ENCODE assay signal across 8 cellular contexts in genomic region chr13:77751513-77752456, GRCh38. TPM values are rescaled to one million over a fixed set of nuclear protein-coding genes. Genes with fewer than 3 reads are reported as not detected.
DNase-seq lines count a peak whose midpoint lies in the region; ATAC-seq lines count a peak whose summit lies in the region.

No MANE protein-coding gene starts in this region.

- CTCF ChIA-PET in CD8-positive, alpha-beta memory T cell (lab: Charles Lee): interaction anchor here (0.6 to 3.7 kb wide), 5 partner anchors 76 to 259 kb away, joined by 3 to 22 read pairs (median 12); no protein-coding TSS in a partner anchor
- CTCF ChIA-PET in activated CD4-positive, alpha-beta memory T cell treated with anti-CD3 and anti-CD28 coated beads, Interleukin-2, amount 10 ng/mL, durations not matched to agents 7 days and 5 days (lab: Charles Lee): interaction anchor here (0.6 to 1.8 kb wide), 10 partner anchors 23 to 443 kb away, joined by 3 to 6 read pairs (median 4); no protein-coding TSS in a partner anchor

- H3K27ac ChIP-seq in CD8-positive, alpha-beta memory T cell (ENCODE audit: low read depth, low read length): no peak overlapping the region

- H3K9me3 ChIP-seq in CD8-positive, alpha-beta memory T cell (ENCODE audit: low read length): no peaks in the 10 kb centered on the region

- POLR2A ChIA-PET in CD8-positive, alpha-beta memory T cell (lab: Charles Lee): no interaction called here
- POLR2A ChIA-PET in activated CD4-positive, alpha-beta memory T cell treated with anti-CD3 and anti-CD28 coated beads, Interleukin-2, amount 10 ng/mL, durations not matched to agents 7 days and 5 days (lab: Charles Lee): no interaction called here
- POLR2A ChIA-PET in naive thymus-derived CD8-positive, alpha-beta T cell (lab: Charles Lee): interaction anchor here (0.7 kb wide), 1 partner anchor 627 kb away, joined by 7 read pairs; no protein-coding TSS in a partner anchor

- H3K4me3 ChIP-seq in CD8-positive, alpha-beta memory T cell (ENCODE audit: low read length): no peak overlapping the region

- peaks cover 4% of the 10 kb centered on the region for H3K4me1 ChIP-seq in CD8-positive, alpha-beta memory T cell (ENCODE audit: insufficient read depth, low read length)

- H3K27me3 ChIP-seq in CD8-positive, alpha-beta memory T cell (ENCODE audit: insufficient read depth, low read length, poor library complexity, severe bottlenecking): no peaks in the 10 kb centered on the region

- DNase-seq in CD8-positive, alpha-beta memory T cell: peak; percentile 2 to 59 (median 41)
- peak; percentile 47 for DNase-seq in NCI-H2227 (lab: John Stamatoyannopoulos, UW; ENCODE audit: unreplicated experiment)
- DNase-seq in activated CD4-positive, alpha-beta memory T cell treated with anti-CD3 and anti-CD28 coated beads, Interleukin-2, amount 10 ng/mL, durations not matched to agents 7 days and 5 days: peak; percentile 43
- peak in 9 of 10 donors; percentile 4 to 67 (median 40) for DNase-seq in naive thymus-derived CD8-positive, alpha-beta T cell
- no peak for DNase-seq in HK-2 (ENCODE audit: unreplicated experiment)

- ATAC-seq in GM18868 (IDR thresholded peaks at IDR 0.05; ENCODE audit: unreplicated experiment) (peak; percentile 91), HG03095 (IDR thresholded peaks at IDR 0.05; ENCODE audit: unreplicated experiment) (peak; percentile 85), esophagus mucosa (peak; percentile 48)
- peak; percentile 72 to 80 for ATAC-seq in naive thymus-derived CD8-positive, alpha-beta T cell

- peaks cover 0 to 46% (median 19%) of the 10 kb centered on the region in 3 donors for H3K36me3 Mint-ChIP-seq in CD8-positive, alpha-beta memory T cell
- H3K36me3 Mint-ChIP-seq in activated CD4-positive, alpha-beta memory T cell treated with anti-CD3 and anti-CD28 coated beads, Interleukin-2, amount 10 ng/mL, durations not matched to agents 7 days and 5 days (ENCODE audit: low read depth): peaks cover 12% of the 10 kb centered on the region
- peaks cover 0 to 55% (median 9%) of the 10 kb centered on the region in 3 donors for H3K36me3 Mint-ChIP-seq in naive thymus-derived CD8-positive, alpha-beta T cell

- H3K27me3 Mint-ChIP-seq in CD8-positive, alpha-beta memory T cell: no peaks in the 10 kb centered on the region
- H3K27me3 Mint-ChIP-seq in activated CD4-positive, alpha-beta memory T cell treated with anti-CD3 and anti-CD28 coated beads, Interleukin-2, amount 10 ng/mL, durations not matched to agents 7 days and 5 days: no peaks in the 10 kb centered on the region
- no peaks in the 10 kb centered on the region for H3K27me3 Mint-ChIP-seq in naive thymus-derived CD8-positive, alpha-beta T cell

- no peak overlapping the region for H3K4me3 Mint-ChIP-seq in CD8-positive, alpha-beta memory T cell
- no peak overlapping the region for H3K4me3 Mint-ChIP-seq in activated CD4-positive, alpha-beta memory T cell treated with anti-CD3 and anti-CD28 coated beads, Interleukin-2, amount 10 ng/mL, durations not matched to agents 7 days and 5 days
- H3K4me3 Mint-ChIP-seq in naive thymus-derived CD8-positive, alpha-beta T cell: no peak overlapping the region

- no peaks in the 10 kb centered on the region for H3K36me3 ChIP-seq in CD8-positive, alpha-beta memory T cell (ENCODE audit: insufficient read depth, low read length)

- peak overlapping the region in 3 of 8 donors; percentile 2 to 64 (median 59) for H3K27ac Mint-ChIP-seq in CD8-positive, alpha-beta memory T cell
- no peak overlapping the region for H3K27ac Mint-ChIP-seq in activated CD4-positive, alpha-beta memory T cell treated with anti-CD3 and anti-CD28 coated beads, Interleukin-2, amount 10 ng/mL, durations not matched to agents 7 days and 5 days
- peak overlapping the region in 2 of 10 donors; percentile 54 to 55 for H3K27ac Mint-ChIP-seq in naive thymus-derived CD8-positive, alpha-beta T cell

- H3K4me1 Mint-ChIP-seq in CD8-positive, alpha-beta memory T cell: peaks cover 10 to 30% (median 24%) of the 10 kb centered on the region in 3 donors
- peaks cover 10% of the 10 kb centered on the region for H3K4me1 Mint-ChIP-seq in activated CD4-positive, alpha-beta memory T cell treated with anti-CD3 and anti-CD28 coated beads, Interleukin-2, amount 10 ng/mL, durations not matched to agents 7 days and 5 days
- H3K4me1 Mint-ChIP-seq in naive thymus-derived CD8-positive, alpha-beta T cell: peaks cover 12 to 20% (median 14%) of the 10 kb centered on the region in 4 donors

- H3K9me3 Mint-ChIP-seq in CD8-positive, alpha-beta memory T cell: no peaks in the 10 kb centered on the region
- no peaks in the 10 kb centered on the region for H3K9me3 Mint-ChIP-seq in activated CD4-positive, alpha-beta memory T cell treated with anti-CD3 and anti-CD28 coated beads, Interleukin-2, amount 10 ng/mL, durations not matched to agents 7 days and 5 days
- H3K9me3 Mint-ChIP-seq in naive thymus-derived CD8-positive, alpha-beta T cell: no peaks in the 10 kb centered on the region

RNA-seq across cellular contexts. Expression of gene SLAIN1, which starts 54.3 kb away (rescaled TPM):
- total RNA-seq in CD8-positive, alpha-beta memory T cell: 10 to 100 TPM; 29.6 to 31.8 TPM
- polyA plus RNA-seq in CD8-positive, alpha-beta memory T cell: 43.3 TPM
- total RNA-seq in activated CD4-positive, alpha-beta memory T cell treated with anti-CD3 and anti-CD28 coated beads, Interleukin-2, amount 10 ng/mL, durations not matched to agents 7 days and 5 days: 10 to 100 TPM; 31.0 to 33.6 TPM
- 0.32 TPM for total RNA-seq in esophagus mucosa
- 10 to 100 TPM; 52.7 to 61.4 TPM for total RNA-seq in naive thymus-derived CD8-positive, alpha-beta T cell
- polyA plus RNA-seq in naive thymus-derived CD8-positive, alpha-beta T cell: 10 to 100 TPM; 25.8 to 51.7 (median 48.4) TPM

Comparison
In these comparisons a context has a peak if more than half of its experiments do, and no peak if none do; other contexts are left out.
1. RNA of gene SLAIN1, which starts 54.3 kb away (total RNA-seq): 52.7 to 61.4 TPM in naive thymus-derived CD8-positive, alpha-beta T cell, 31.0 to 33.6 TPM in activated CD4-positive, alpha-beta memory T cell treated with anti-CD3 and anti-CD28 coated beads, Interleukin-2, amount 10 ng/mL, durations not matched to agents 7 days and 5 days and 29.6 to 31.8 TPM in CD8-positive, alpha-beta memory T cell; 0.32 TPM in esophagus mucosa (single experiment); every median in the first group is over 10 times any median in the second.
2. Peak in every context shown above with its lines, with median percentiles within 50 percentile points of each other: ATAC-seq.